14 cellular contexts compared by ENCODE assay signal in genomic region chr7:26493737-26494423, GRCh38.
"Had no signal": no experiment of that assay in that cellular context is flagged by ENCODE, and none has a peak within 500 bp of the region (broad histone marks: within the 10 kb centered on the region; RNA-seq: fewer than 3 reads in every experiment).

No MANE protein-coding gene starts in this region.

- H3K9me3 Mint-ChIP-seq: activated B cell treated with CpG ODN at 0.5 μM for 24 hours; activated naive CD8-positive, alpha-beta T cell treated with anti-CD3 and anti-CD28 coated beads, Interleukin-2, amount 10 ng/mL, durations not matched to agents 7 days and 5 days; stimulated activated effector memory CD8-positive, alpha-beta T cell treated with anti-CD3 and anti-CD28 coated beads, Interleukin-12 subunit alpha, Interleukin-12 subunit beta, amount 100 ng/mL, for 72 hours; T-helper 2 cell treated with Interferon-gamma antibody and Interleukin-4, amounts not matched to agents 5 μg/mL and 100 μg/mL, for 36 hours had no signal

- H3K4me1 Mint-ChIP-seq: activated B cell treated with CpG ODN at 0.5 μM for 24 hours; activated naive CD8-positive, alpha-beta T cell treated with anti-CD3 and anti-CD28 coated beads, Interleukin-2, amount 10 ng/mL, durations not matched to agents 7 days and 5 days; stimulated activated effector memory CD8-positive, alpha-beta T cell treated with anti-CD3 and anti-CD28 coated beads, Interleukin-12 subunit alpha, Interleukin-12 subunit beta, amount 100 ng/mL, for 72 hours had no signal

- H3K27ac Mint-ChIP-seq: activated B cell treated with CpG ODN at 0.5 μM for 24 hours; activated naive CD8-positive, alpha-beta T cell treated with anti-CD3 and anti-CD28 coated beads, Interleukin-2, amount 10 ng/mL, durations not matched to agents 7 days and 5 days; stimulated activated effector memory CD8-positive, alpha-beta T cell treated with anti-CD3 and anti-CD28 coated beads, Interleukin-12 subunit alpha, Interleukin-12 subunit beta, amount 100 ng/mL, for 72 hours; T-helper 2 cell treated with Interferon-gamma antibody and Interleukin-4, amounts not matched to agents 5 μg/mL and 100 μg/mL, for 36 hours had no signal

- DNase-seq: activated B cell treated with CpG ODN at 0.5 μM for 24 hours; activated CD4-positive, alpha-beta T cell treated with anti-CD3 and anti-CD28 coated beads for 48 hours; activated CD8-positive, alpha-beta memory T cell treated with anti-CD3 and anti-CD28 coated beads for 24 hours; activated naive CD8-positive, alpha-beta T cell treated with anti-CD3 and anti-CD28 coated beads, Interleukin-2, amount 10 ng/mL, durations not matched to agents 7 days and 5 days; cerebellar nuclear complex; effector memory CD4-positive, alpha-beta T cell; foreskin fibroblast; glutamatergic neuron; hypothalamus; mesendoderm; retina; tibial artery had no signal

- H3K36me3 Mint-ChIP-seq: activated naive CD8-positive, alpha-beta T cell treated with anti-CD3 and anti-CD28 coated beads, Interleukin-2, amount 10 ng/mL, durations not matched to agents 7 days and 5 days; stimulated activated effector memory CD8-positive, alpha-beta T cell treated with anti-CD3 and anti-CD28 coated beads, Interleukin-12 subunit alpha, Interleukin-12 subunit beta, amount 100 ng/mL, for 72 hours had no signal

- H3K4me3 Mint-ChIP-seq: activated B cell treated with CpG ODN at 0.5 μM for 24 hours; activated naive CD8-positive, alpha-beta T cell treated with anti-CD3 and anti-CD28 coated beads, Interleukin-2, amount 10 ng/mL, durations not matched to agents 7 days and 5 days; stimulated activated effector memory CD8-positive, alpha-beta T cell treated with anti-CD3 and anti-CD28 coated beads, Interleukin-12 subunit alpha, Interleukin-12 subunit beta, amount 100 ng/mL, for 72 hours; T-helper 2 cell treated with Interferon-gamma antibody and Interleukin-4, amounts not matched to agents 5 μg/mL and 100 μg/mL, for 36 hours had no signal
